In the genomic region with DNA sequence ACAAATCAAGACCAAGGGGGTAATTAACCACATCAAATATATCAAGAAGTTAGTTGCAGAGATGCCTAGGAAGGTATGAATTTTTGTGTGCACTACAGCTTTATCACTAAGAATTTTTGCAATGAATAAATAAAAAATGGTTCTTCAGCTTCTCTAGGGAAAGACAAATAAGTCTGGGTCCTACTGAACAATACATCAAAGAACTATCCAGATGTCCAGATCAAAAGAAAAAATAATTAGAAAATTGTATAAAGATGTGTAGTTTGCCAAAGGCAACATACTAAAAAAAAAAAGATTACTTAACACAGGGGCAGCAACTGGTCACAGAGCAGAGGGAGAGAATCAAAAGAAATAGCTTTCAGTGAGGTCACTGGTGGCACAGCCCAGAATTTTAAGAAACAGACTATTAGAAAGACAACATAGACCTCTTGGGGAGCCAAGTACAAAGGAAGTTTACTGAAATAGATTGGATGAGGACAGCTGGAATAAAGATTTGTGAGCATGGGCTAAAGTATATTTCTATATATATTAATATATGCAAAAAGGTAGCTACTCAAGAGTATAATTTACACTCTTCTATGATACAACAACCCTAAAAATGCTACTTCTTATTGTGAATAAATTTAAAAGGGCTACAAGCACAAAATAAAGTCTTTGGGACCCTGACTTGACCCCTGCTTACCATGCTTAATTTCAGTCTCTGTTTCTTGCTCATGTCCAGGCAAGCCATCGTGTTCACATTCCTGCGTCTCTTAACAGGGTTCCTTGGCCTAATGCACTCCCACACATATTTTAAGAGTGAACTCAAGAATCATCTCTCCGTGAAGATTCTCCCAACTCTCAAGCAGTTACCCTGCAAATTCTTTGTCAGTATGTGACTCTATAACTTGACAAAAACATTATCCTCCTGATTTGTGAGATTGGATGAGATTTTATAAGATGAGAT, we compare ENCODE assay signal across 21 cellular contexts.
DNase-seq lines count a peak whose midpoint lies in the region; TF ChIP-seq lines count a peak whose summit lies in the region.
"Had no signal": no experiment of that assay in that cellular context is flagged by ENCODE, and none has a peak within 500 bp of the region (broad histone marks: within the 10 kb centered on the region; RNA-seq: fewer than 3 reads in every experiment).

No MANE protein-coding gene starts in this region.

- no peak overlapping the region for H3K4me3 ChIP-seq in fibroblast of the aortic adventitia (ENCODE audit: low read depth, low read length)
- H3K4me3 ChIP-seq: pancreas, upper lobe of left lung had no signal

- no peak overlapping the region for H3K4me3 Mint-ChIP-seq in activated naive CD4-positive, alpha-beta T cell treated with anti-CD3 and anti-CD28 coated beads, Interleukin-2, amount 10 ng/mL, durations not matched to agents 7 days and 5 days
- H3K4me3 Mint-ChIP-seq: activated CD4-positive, alpha-beta T cell treated with anti-CD3 and anti-CD28 coated beads for 36 hours; activated T-cell treated with anti-CD3 and anti-CD28 coated beads, Interleukin-2, amount 50 U/mL, for 24 hours; T-helper 1 cell treated with Interleukin-12 subunit alpha and Interleukin-12 subunit beta and Interleukin-4 antibody, amounts not matched to agents 30 μg/mL and 1 μg/mL, for 36 hours had no signal

- no peak for TF ChIP-seq CTCF in fibroblast of the aortic adventitia (IDR thresholded peaks at IDR 0.05; ENCODE audit: insufficient read depth, low read length)

- H3K9me3 Mint-ChIP-seq in activated naive CD4-positive, alpha-beta T cell treated with anti-CD3 and anti-CD28 coated beads, Interleukin-2, amount 10 ng/mL, durations not matched to agents 7 days and 5 days, result no peaks in the 10 kb centered on the region
- H3K9me3 Mint-ChIP-seq: activated T-cell treated with anti-CD3 and anti-CD28 coated beads, Interleukin-2, amount 50 U/mL, for 24 hours; T-helper 1 cell treated with Interleukin-12 subunit alpha and Interleukin-12 subunit beta and Interleukin-4 antibody, amounts not matched to agents 30 μg/mL and 1 μg/mL, for 36 hours had no signal

- CTCF ChIA-PET in activated naive CD4-positive, alpha-beta T cell treated with anti-CD3 and anti-CD28 coated beads, Interleukin-2, amount 10 ng/mL, durations not matched to agents 7 days and 5 days (lab: Charles Lee), result interaction anchor here (0.7 to 1.1 kb wide), 2 partner anchors 146 to 1399 kb away, joined by 3 to 4 read pairs; no protein-coding TSS in a partner anchor

- H3K4me1 Mint-ChIP-seq in activated naive CD4-positive, alpha-beta T cell treated with anti-CD3 and anti-CD28 coated beads, Interleukin-2, amount 10 ng/mL, durations not matched to agents 7 days and 5 days, result no peaks in the 10 kb centered on the region
- H3K4me1 Mint-ChIP-seq: activated CD4-positive, alpha-beta T cell treated with anti-CD3 and anti-CD28 coated beads for 36 hours had no signal

- DNase-seq in EH (ENCODE audit: low read depth) (peak; percentile 84), amniotic epithelial cell (ENCODE audit: low read depth) (peak; percentile 82), fibroblast of the aortic adventitia (ENCODE audit: low read depth) (peak; percentile 62), non-pigmented ciliary epithelial cell (ENCODE audit: low read depth) (peak; percentile 71), HT-29 (ENCODE audit: low spot score) (no peak), NCI-H187 (lab: John Stamatoyannopoulos, UW) (no peak), DMS79 treated with DMSO at 0.1 percent for 48 hours (lab: John Stamatoyannopoulos, UW) (no peak)
- DNase-seq in activated naive CD4-positive, alpha-beta T cell treated with anti-CD3 and anti-CD28 coated beads, Interleukin-2, amount 10 ng/mL, durations not matched to agents 7 days and 5 days, result no peak
- DNase-seq: activated CD4-positive, alpha-beta T cell treated with anti-CD3 and anti-CD28 coated beads for 36 hours; activated T-cell treated with anti-CD3 and anti-CD28 coated beads, Interleukin-2, amount 50 U/mL, for 24 hours; AML-193; amniotic stem cell; DMS53; effector CD8-positive, alpha-beta T cell; head of caudate nucleus; KBM-7; NCI-H1694; NCI-H69; pancreas; upper lobe of left lung had no signal

- H3K27me3 Mint-ChIP-seq in activated naive CD4-positive, alpha-beta T cell treated with anti-CD3 and anti-CD28 coated beads, Interleukin-2, amount 10 ng/mL, durations not matched to agents 7 days and 5 days, result no peaks in the 10 kb centered on the region
- H3K27me3 Mint-ChIP-seq: activated CD4-positive, alpha-beta T cell treated with anti-CD3 and anti-CD28 coated beads for 36 hours; activated T-cell treated with anti-CD3 and anti-CD28 coated beads, Interleukin-2, amount 50 U/mL, for 24 hours had no signal

- no peaks in the 10 kb centered on the region for H3K36me3 Mint-ChIP-seq in activated naive CD4-positive, alpha-beta T cell treated with anti-CD3 and anti-CD28 coated beads, Interleukin-2, amount 10 ng/mL, durations not matched to agents 7 days and 5 days

- no peak overlapping the region for H3K27ac Mint-ChIP-seq in activated naive CD4-positive, alpha-beta T cell treated with anti-CD3 and anti-CD28 coated beads, Interleukin-2, amount 10 ng/mL, durations not matched to agents 7 days and 5 days
- H3K27ac Mint-ChIP-seq: activated CD4-positive, alpha-beta T cell treated with anti-CD3 and anti-CD28 coated beads for 36 hours; activated T-cell treated with anti-CD3 and anti-CD28 coated beads, Interleukin-2, amount 50 U/mL, for 24 hours; T-helper 1 cell treated with Interleukin-12 subunit alpha and Interleukin-12 subunit beta and Interleukin-4 antibody, amounts not matched to agents 30 μg/mL and 1 μg/mL, for 36 hours had no signal

Comparison
In these comparisons a context has a peak if more than half of its experiments do, and no peak if none do; other contexts are left out.
1. DNase-seq: peak in EH (single experiment), amniotic epithelial cell (single experiment), fibroblast of the aortic adventitia (single experiment) and non-pigmented ciliary epithelial cell (single experiment); none in HT-29 (single experiment), NCI-H187 (0 of 2), DMS79 treated with DMSO at 0.1 percent for 48 hours (single experiment) and activated naive CD4-positive, alpha-beta T cell treated with anti-CD3 and anti-CD28 coated beads, Interleukin-2, amount 10 ng/mL, durations not matched to agents 7 days and 5 days (single experiment).